26 cellular contexts compared by ENCODE assay signal in genomic region chr5:14644623-14645237, GRCh38.
"Had no signal": no experiment of that assay in that cellular context is flagged by ENCODE, and none has a peak within 500 bp of the region (broad histone marks: within the 10 kb centered on the region; RNA-seq: fewer than 3 reads in every experiment).

No MANE protein-coding gene starts in this region.

- ATAC-seq: foreskin keratinocyte; gastroesophageal sphincter; heart left ventricle; left cardiac atrium; left lung; naive thymus-derived CD4-positive, alpha-beta T cell; right lobe of liver; stimulated activated naive B cell treated with anti-CD40 and anti-IgM and Interleukin-4, amounts not matched to agents 10 μg/mL and 1 μg/mL and 100 μg/mL, for 72 hours; stimulated activated naive CD8-positive, alpha-beta T cell treated with anti-CD3 and anti-CD28 coated beads, Interleukin-15, amount 100 ng/mL, for 72 hours; upper lobe of right lung had no signal

- H3K4me3 ChIP-seq: esophagus muscularis mucosa, gastroesophageal sphincter, heart left ventricle, hepatocyte, left lung, neural progenitor cell, right lobe of liver, suprapubic skin, transverse colon, upper lobe of right lung, uterus had no signal

- H3K4me3 Mint-ChIP-seq: naive thymus-derived CD4-positive, alpha-beta T cell; nephron; neural progenitor cell; stimulated activated naive B cell treated with anti-CD40 and anti-IgM and Interleukin-4, amounts not matched to agents 10 μg/mL and 1 μg/mL and 100 μg/mL, for 72 hours; stimulated activated naive CD8-positive, alpha-beta T cell treated with anti-CD3 and anti-CD28 coated beads, Interleukin-15, amount 100 ng/mL, for 72 hours had no signal

- H3K36me3 ChIP-seq: esophagus muscularis mucosa, gastroesophageal sphincter, heart left ventricle, left lung, neural progenitor cell, right lobe of liver, suprapubic skin, transverse colon, upper lobe of right lung, uterus had no signal

- H3K4me1 Mint-ChIP-seq: neural progenitor cell; stimulated activated naive B cell treated with anti-CD40 and anti-IgM and Interleukin-4, amounts not matched to agents 10 μg/mL and 1 μg/mL and 100 μg/mL, for 72 hours had no signal

- H3K27me3 ChIP-seq: neural progenitor cell, right lobe of liver, upper lobe of right lung, uterus had no signal

- H3K9ac ChIP-seq: neural progenitor cell, parathyroid adenoma had no signal

- H3K27ac ChIP-seq: esophagus muscularis mucosa, foreskin keratinocyte, gastroesophageal sphincter, heart left ventricle, hepatocyte, left lung, neural progenitor cell, parathyroid adenoma, right lobe of liver, suprapubic skin, transverse colon, upper lobe of right lung, uterus had no signal

- H3K9me3 Mint-ChIP-seq: neural progenitor cell; stimulated activated naive B cell treated with anti-CD40 and anti-IgM and Interleukin-4, amounts not matched to agents 10 μg/mL and 1 μg/mL and 100 μg/mL, for 72 hours; stimulated activated naive CD8-positive, alpha-beta T cell treated with anti-CD3 and anti-CD28 coated beads, Interleukin-15, amount 100 ng/mL, for 72 hours had no signal

- H3K36me3 Mint-ChIP-seq: naive thymus-derived CD4-positive, alpha-beta T cell; neural progenitor cell; stimulated activated naive B cell treated with anti-CD40 and anti-IgM and Interleukin-4, amounts not matched to agents 10 μg/mL and 1 μg/mL and 100 μg/mL, for 72 hours had no signal

- DNase-seq: dermis blood vessel endothelial cell; effector memory CD4-positive, alpha-beta T cell; foreskin keratinocyte; heart left ventricle; left cardiac atrium; left lung; mesenchymal stem cell; midbrain; naive thymus-derived CD4-positive, alpha-beta T cell; right lobe of liver; small intestine; stimulated activated CD4-positive, alpha-beta T cell treated with anti-CD3 and anti-CD28 coated beads, Interleukin-15, amount 100 ng/mL, for 24 hours; stimulated activated CD4-positive, alpha-beta T cell treated with anti-CD3 and anti-CD28 coated beads, Interleukin-2, amount 100 ng/mL, for 48 hours; stimulated activated naive B cell treated with anti-CD40 and anti-IgM and Interleukin-4, amounts not matched to agents 10 μg/mL and 1 μg/mL and 100 μg/mL, for 72 hours; stimulated activated naive CD8-positive, alpha-beta T cell treated with anti-CD3 and anti-CD28 coated beads, Interleukin-15, amount 100 ng/mL, for 72 hours; transverse colon; upper lobe of right lung; uterus had no signal

- H3K27ac Mint-ChIP-seq: naive thymus-derived CD4-positive, alpha-beta T cell; nephron; neural progenitor cell; progenitor cell of endocrine pancreas; stimulated activated naive B cell treated with anti-CD40 and anti-IgM and Interleukin-4, amounts not matched to agents 10 μg/mL and 1 μg/mL and 100 μg/mL, for 72 hours had no signal

- H2AFZ ChIP-seq: hepatocyte, neural progenitor cell, parathyroid adenoma had no signal

- H3K4me2 ChIP-seq: hepatocyte, neural progenitor cell had no signal

- H3K79me2 ChIP-seq: hepatocyte, parathyroid adenoma had no signal

- H3K4me1 ChIP-seq: foreskin keratinocyte, neural progenitor cell, parathyroid adenoma, right lobe of liver, upper lobe of right lung, uterus had no signal

- H3K9me3 ChIP-seq: esophagus muscularis mucosa, gastroesophageal sphincter, heart left ventricle, left lung, right lobe of liver, suprapubic skin, transverse colon, upper lobe of right lung, uterus had no signal
